In genomic region chr4:130896920-130897319, GRCh38 we compare ENCODE assay signal across 7 cellular contexts.
"Had no signal": no experiment of that assay in that cellular context is flagged by ENCODE, and none has a peak within 500 bp of the region (broad histone marks: within the 10 kb centered on the region; RNA-seq: fewer than 3 reads in every experiment).

No MANE protein-coding gene starts in this region.

- DNase-seq: GDM1, GF-D8 had no signal

- FAIRE-seq: GM12878, GM12891, GM12892, GM18507, GM19239 had no signal

- ATAC-seq: GM12878 had no signal

- H3K4me3 ChIP-seq: GM12878 had no signal
